ENCODE assay signal across 1 cellular context in genomic region chrX:136766785-136767103, GRCh38.
TF ChIP-seq lines count a peak whose summit lies in the region.

No MANE protein-coding gene starts in this region.

TF ChIP-seq in WTC11, 78 proteins besides CTCF, POLR2A, EP300 and RAD21 (continued from another document):
- TF ChIP-seq AFF4 (CRISPR knock-in tag; IDR thresholded peaks at IDR 0.05; ENCODE audit: borderline replicate concordance) (no peak), AR (CRISPR knock-in tag; IDR thresholded peaks at IDR 0.05) (no peak), E2F4 (CRISPR knock-in tag; IDR thresholded peaks at IDR 0.05; ENCODE audit: borderline replicate concordance, low read depth) (no peak)
